Comparison of ENCODE assay signal across 9 cellular contexts in the genomic region with DNA sequence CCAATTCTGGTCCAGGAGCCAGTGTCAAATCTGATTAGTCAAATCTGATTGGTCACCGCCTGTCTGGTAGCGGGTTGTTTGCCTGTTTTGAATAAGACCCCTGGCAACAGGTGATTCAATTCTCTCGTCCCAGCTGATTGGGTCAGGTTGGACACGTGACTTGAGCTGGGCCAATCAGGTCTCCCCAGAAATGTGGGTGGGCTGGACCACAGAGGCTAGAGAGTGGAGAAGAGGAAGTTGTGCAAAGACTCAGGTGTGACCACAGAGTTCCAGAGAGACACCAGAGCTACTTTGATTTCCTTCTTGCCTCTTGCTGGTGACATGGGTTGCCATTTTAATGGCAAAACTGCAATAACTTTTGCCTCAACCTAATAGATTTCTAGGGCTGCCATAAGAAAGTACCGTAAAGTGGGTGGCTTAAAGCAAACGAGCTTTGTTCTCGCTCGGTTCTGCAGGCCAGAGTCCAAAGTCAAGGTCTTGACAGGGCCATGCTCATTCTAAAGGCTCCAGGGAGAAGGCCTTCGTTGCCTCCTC. TPM values are rescaled to one million over a fixed set of nuclear protein-coding genes. Genes with fewer than 3 reads are reported as not detected.
A peak's percentile ranks its signal among the peaks of the same experiment; 100 is the strongest.
DNase-seq lines count a peak whose midpoint lies in the region; ATAC-seq lines count a peak whose summit lies in the region.
"Had no signal": no experiment of that assay in that cellular context is flagged by ENCODE, and none has a peak within 500 bp of the region (broad histone marks: within the 10 kb centered on the region; RNA-seq: fewer than 3 reads in every experiment).

No MANE protein-coding gene starts in this region.

- H3K27ac Mint-ChIP-seq in T-helper 2 cell treated with Interferon-gamma antibody and Interleukin-4, amounts not matched to agents 5 μg/mL and 100 μg/mL, for 36 hours = peak overlapping the region; percentile 77

- H3K4me3 Mint-ChIP-seq in T-helper 2 cell treated with Interferon-gamma antibody and Interleukin-4, amounts not matched to agents 5 μg/mL and 100 μg/mL, for 36 hours = peak overlapping the region; percentile 53

- DNase-seq in GF-D8 (lab: John Stamatoyannopoulos, UW) (peak; percentile 79), HT1080 (ENCODE audit: low read depth) (peak; percentile 71), amygdala (lab: John Stamatoyannopoulos, UW) (peak in 35 of 56 donors; percentile 3 to 68 (median 28)), medulla oblongata (ENCODE audit: extremely low spot score) (peak; percentile 77), superior temporal gyrus (ENCODE audit: extremely low spot score) (peak; percentile 44), NCI-H1436 (lab: John Stamatoyannopoulos, UW) (no peak)
- DNase-seq in T-helper 2 cell treated with Interferon-gamma antibody and Interleukin-4, amounts not matched to agents 5 μg/mL and 100 μg/mL, for 36 hours (ENCODE audit: low spot score) = peak; percentile 84

- peak; percentile 74 for ATAC-seq in GM21423 (IDR thresholded peaks at IDR 0.05; ENCODE audit: unreplicated experiment)

- peaks cover 22% of the 10 kb centered on the region for H3K27me3 Mint-ChIP-seq in T-helper 2 cell treated with Interferon-gamma antibody and Interleukin-4, amounts not matched to agents 5 μg/mL and 100 μg/mL, for 36 hours (ENCODE audit: low read depth)

- peaks cover 6% of the 10 kb centered on the region for H3K36me3 Mint-ChIP-seq in T-helper 2 cell treated with Interferon-gamma antibody and Interleukin-4, amounts not matched to agents 5 μg/mL and 100 μg/mL, for 36 hours (ENCODE audit: low read depth)

- peaks cover 35% of the 10 kb centered on the region for H3K4me1 Mint-ChIP-seq in T-helper 2 cell treated with Interferon-gamma antibody and Interleukin-4, amounts not matched to agents 5 μg/mL and 100 μg/mL, for 36 hours (ENCODE audit: low read depth)

- no peaks in the 10 kb centered on the region for H3K9me3 Mint-ChIP-seq in T-helper 2 cell treated with Interferon-gamma antibody and Interleukin-4, amounts not matched to agents 5 μg/mL and 100 μg/mL, for 36 hours

RNA-seq across cellular contexts. Expression of gene TNFSF9, which starts 5.4 kb away (rescaled TPM):
- 35.7 and 45.9 TPM in 2 replicates for total RNA-seq in HT1080 (2014; rRNA removed; shearing (Covaris generic))
- polyA plus RNA-seq in HT1080 (2015; cell fraction: cytosol; rRNA removed) = 31.7 and 38.3 TPM in 2 replicates
- polyA plus RNA-seq in HT1080 (2015; cell fraction: nucleus; rRNA removed) = 31.9 and 41.7 TPM in 2 replicates

RNA-seq across cellular contexts. Expression of gene TUBB4A, which starts 34.1 kb away (rescaled TPM):
- 0.60 and 1.9 TPM in 2 replicates for total RNA-seq in HT1080 (2014; rRNA removed; shearing (Covaris generic))
- polyA plus RNA-seq in HT1080 (2015; cell fraction: cytosol; rRNA removed) = 0.62 and 1.9 TPM in 2 replicates
- polyA plus RNA-seq in HT1080 (2015; cell fraction: nucleus; rRNA removed) = 0.31 and 1.5 TPM in 2 replicates

RNA-seq across cellular contexts. Expression of gene DENND1C, which starts 54.6 kb away (rescaled TPM):
- total RNA-seq in HT1080 (2014; rRNA removed; shearing (Covaris generic)) = 0.06 TPM in 1 of 2 replicates, not detected in the other
- 0.11 and 0.70 TPM in 2 replicates for polyA plus RNA-seq in HT1080 (2015; cell fraction: cytosol; rRNA removed)
- polyA plus RNA-seq in HT1080 (2015; cell fraction: nucleus; rRNA removed) = 0.57 and 1.1 TPM in 2 replicates

RNA-seq across cellular contexts. Expression of gene CD70, which starts 54.7 kb away (rescaled TPM):
- 136 and 156 TPM in 2 replicates for total RNA-seq in HT1080 (2014; rRNA removed; shearing (Covaris generic))
- polyA plus RNA-seq in HT1080 (2015; cell fraction: cytosol; rRNA removed) = 108 and 140 TPM in 2 replicates
- polyA plus RNA-seq in HT1080 (2015; cell fraction: nucleus; rRNA removed) = 42.6 and 68.2 TPM in 2 replicates
- total RNA-seq: subcutaneous adipose tissue had no signal
